Comparison of ENCODE assay signal across 33 cellular contexts in genomic region chr12:2749580-2749979, GRCh38.
"Had no signal": no experiment of that assay in that cellular context is flagged by ENCODE, and none has a peak within 500 bp of the region (broad histone marks: within the 10 kb centered on the region; RNA-seq: fewer than 3 reads in every experiment).

No MANE protein-coding gene starts in this region.

- H3K36me3 Mint-ChIP-seq: activated CD4-positive, alpha-beta memory T cell treated with anti-CD3 and anti-CD28 coated beads for 36 hours; activated naive CD4-positive, alpha-beta T cell treated with anti-CD3 and anti-CD28 coated beads, Interleukin-2, amount 10 ng/mL, durations not matched to agents 7 days and 5 days; brain had no signal

- H3K36me3 ChIP-seq: ascending aorta, breast epithelium, cardiac muscle cell, heart left ventricle, WERI-Rb-1 had no signal

- H3K9me3 Mint-ChIP-seq: activated CD4-positive, alpha-beta memory T cell treated with anti-CD3 and anti-CD28 coated beads for 36 hours; activated CD4-positive, alpha-beta T cell treated with anti-CD3 and anti-CD28 coated beads, Interleukin-2, amount 10 ng/mL, durations not matched to agents 24 days and 14 days; activated naive CD4-positive, alpha-beta T cell treated with anti-CD3 and anti-CD28 coated beads, Interleukin-2, amount 10 ng/mL, durations not matched to agents 7 days and 5 days; central memory CD8-positive, alpha-beta T cell; dendritic cell treated with granulocyte-macrophage colony-stimulating factor and Interleukin-4, amounts not matched to agents 40 ng/mL and 50 ng/mL, for 4 days; T-helper 2 cell treated with Interferon-gamma antibody and Interleukin-4, amounts not matched to agents 5 μg/mL and 100 μg/mL, for 36 hours had no signal

- H3K4me3 ChIP-seq: ascending aorta, breast epithelium, cardiac muscle cell, coronary artery, dorsolateral prefrontal cortex, heart left ventricle had no signal

- H3K27ac ChIP-seq: ascending aorta, breast epithelium, cardiac muscle cell, coronary artery, dorsolateral prefrontal cortex, epithelial cell of prostate, heart left ventricle, WERI-Rb-1 had no signal

- H3K4me3 Mint-ChIP-seq: activated CD4-positive, alpha-beta memory T cell treated with anti-CD3 and anti-CD28 coated beads for 36 hours; activated CD4-positive, alpha-beta T cell treated with anti-CD3 and anti-CD28 coated beads for 36 hours; activated CD4-positive, alpha-beta T cell treated with anti-CD3 and anti-CD28 coated beads, Interleukin-2, amount 10 ng/mL, durations not matched to agents 24 days and 14 days; activated naive CD4-positive, alpha-beta T cell treated with anti-CD3 and anti-CD28 coated beads, Interleukin-2, amount 10 ng/mL, durations not matched to agents 7 days and 5 days; activated naive CD8-positive, alpha-beta T cell treated with anti-CD3 and anti-CD28 coated beads, Interleukin-2, amount 10 ng/mL, durations not matched to agents 7 days and 5 days; activated T-cell treated with anti-CD3 and anti-CD28 coated beads, Interleukin-2, amount 50 U/mL, for 24 hours; activated T-cell treated with anti-CD3 and anti-CD28 coated beads, Interleukin-2, amount 50 U/mL, for 72 hours; brain; central memory CD8-positive, alpha-beta T cell; dendritic cell treated with granulocyte-macrophage colony-stimulating factor and Interleukin-4, amounts not matched to agents 40 ng/mL and 50 ng/mL, for 4 days; effector memory CD8-positive, alpha-beta T cell; T-helper 17 cell; T-helper 2 cell treated with Interferon-gamma antibody and Interleukin-4, amounts not matched to agents 5 μg/mL and 100 μg/mL, for 36 hours had no signal

- H3K27me3 ChIP-seq: ascending aorta, breast epithelium had no signal

- H3K9me3 ChIP-seq: ascending aorta, breast epithelium, heart left ventricle had no signal

- DNase-seq: activated CD4-positive, alpha-beta memory T cell treated with anti-CD3 and anti-CD28 coated beads for 36 hours; activated CD4-positive, alpha-beta T cell treated with anti-CD3 and anti-CD28 coated beads for 36 hours; activated CD4-positive, alpha-beta T cell treated with anti-CD3 and anti-CD28 coated beads, Interleukin-2, amount 10 ng/mL, durations not matched to agents 24 days and 14 days; activated CD4-positive, CD25-positive, alpha-beta regulatory T cell; activated CD4-positive, CD25-positive, alpha-beta regulatory T cell treated with anti-CD3 and anti-CD28 coated beads, Interleukin-2, amount 50 U/mL, for 72 hours; activated CD8-positive, alpha-beta memory T cell treated with anti-CD3 and anti-CD28 coated beads, Interleukin-2, amount 50 U/mL, for 48 hours; activated gamma-delta T cell; activated naive CD4-positive, alpha-beta T cell; activated naive CD4-positive, alpha-beta T cell treated with anti-CD3 and anti-CD28 coated beads, Interleukin-2, amount 10 ng/mL, durations not matched to agents 7 days and 5 days; activated naive CD8-positive, alpha-beta T cell treated with anti-CD3 and anti-CD28 coated beads, Interleukin-2, amount 10 ng/mL, durations not matched to agents 7 days and 5 days; activated T-cell treated with anti-CD3 and anti-CD28 coated beads for 4 hours; activated T-cell treated with anti-CD3 and anti-CD28 coated beads, Interleukin-2, amount 50 U/mL, for 24 hours; activated T-cell treated with anti-CD3 and anti-CD28 coated beads, Interleukin-2, amount 50 U/mL, for 72 hours; dorsolateral prefrontal cortex; effector CD4-positive, alpha-beta T cell; effector memory CD8-positive, alpha-beta T cell; foreskin fibroblast; glutamatergic neuron; heart left ventricle; T-helper 1 cell; T-helper 17 cell; T1000; WERI-Rb-1 had no signal

- ATAC-seq: activated CD4-positive, alpha-beta T cell treated with anti-CD3 and anti-CD28 coated beads for 36 hours; activated naive CD4-positive, alpha-beta T cell treated with anti-CD3 and anti-CD28 coated beads, Interleukin-2, amount 50 U/mL, for 72 hours; activated T-cell treated with anti-CD3 and anti-CD28 coated beads, Interleukin-2, amount 50 U/mL, for 72 hours; effector memory CD8-positive, alpha-beta T cell; heart left ventricle; T-helper 17 cell had no signal

- H3K27ac Mint-ChIP-seq: activated CD4-positive, alpha-beta memory T cell treated with anti-CD3 and anti-CD28 coated beads for 36 hours; activated CD4-positive, alpha-beta T cell treated with anti-CD3 and anti-CD28 coated beads for 36 hours; activated CD4-positive, alpha-beta T cell treated with anti-CD3 and anti-CD28 coated beads, Interleukin-2, amount 10 ng/mL, durations not matched to agents 24 days and 14 days; activated naive CD4-positive, alpha-beta T cell treated with anti-CD3 and anti-CD28 coated beads, Interleukin-2, amount 10 ng/mL, durations not matched to agents 7 days and 5 days; activated naive CD4-positive, alpha-beta T cell treated with anti-CD3 and anti-CD28 coated beads, Interleukin-2, amount 50 U/mL, for 72 hours; activated naive CD8-positive, alpha-beta T cell treated with anti-CD3 and anti-CD28 coated beads, Interleukin-2, amount 10 ng/mL, durations not matched to agents 7 days and 5 days; activated T-cell treated with anti-CD3 and anti-CD28 coated beads, Interleukin-2, amount 50 U/mL, for 24 hours; activated T-cell treated with anti-CD3 and anti-CD28 coated beads, Interleukin-2, amount 50 U/mL, for 72 hours; brain; dendritic cell treated with granulocyte-macrophage colony-stimulating factor and Interleukin-4, amounts not matched to agents 40 ng/mL and 50 ng/mL, for 4 days; effector memory CD8-positive, alpha-beta T cell; T-helper 17 cell; T-helper 2 cell treated with Interferon-gamma antibody and Interleukin-4, amounts not matched to agents 5 μg/mL and 100 μg/mL, for 36 hours had no signal

- H3K4me1 Mint-ChIP-seq: activated CD4-positive, alpha-beta T cell treated with anti-CD3 and anti-CD28 coated beads for 36 hours; activated CD4-positive, alpha-beta T cell treated with anti-CD3 and anti-CD28 coated beads, Interleukin-2, amount 10 ng/mL, durations not matched to agents 24 days and 14 days; activated naive CD4-positive, alpha-beta T cell treated with anti-CD3 and anti-CD28 coated beads, Interleukin-2, amount 10 ng/mL, durations not matched to agents 7 days and 5 days; brain; T-helper 17 cell had no signal

- H3K4me1 ChIP-seq: ascending aorta, breast epithelium had no signal
